Comparison of ENCODE assay signal across 8 cellular contexts in genomic region chr2:188293601-188294482, GRCh38. TPM values are rescaled to one million over a fixed set of nuclear protein-coding genes. Genes with fewer than 3 reads are reported as not detected.
DNase-seq lines count a peak whose midpoint lies in the region; ATAC-seq and TF ChIP-seq lines count a peak whose summit lies in the region.

No MANE protein-coding gene starts in this region.

- H3K27me3 ChIP-seq in H7 (ENCODE audit: control insufficient read depth, insufficient read depth, low read length), result no peaks in the 10 kb centered on the region
- H3K27me3 ChIP-seq in neural cell (ENCODE audit: insufficient read depth, low read depth, low read length), result peaks cover 32% of the 10 kb centered on the region

- no peak for TF ChIP-seq CTCF in neural cell (IDR thresholded peaks at IDR 0.05; ENCODE audit: poor library complexity, severe bottlenecking)

- H3F3A ChIP-seq in neural cell (ENCODE audit: insufficient read depth, low read length, poor library complexity, severe bottlenecking), result peaks cover 3% of the 10 kb centered on the region

- no peak for ATAC-seq in GM18520 (IDR thresholded peaks at IDR 0.05; ENCODE audit: unreplicated experiment)
- no peak for ATAC-seq in GM21423 (IDR thresholded peaks at IDR 0.05; ENCODE audit: unreplicated experiment)

- H3K9me3 ChIP-seq in neural cell (ENCODE audit: low read length), result no peaks in the 10 kb centered on the region

- H3K36me3 ChIP-seq in H7 (replicated peaks; ENCODE audit: control insufficient read depth, insufficient read depth, low read length) (no peaks in the 10 kb centered on the region), neural cell (ENCODE audit: insufficient read depth, low read length) (no peaks in the 10 kb centered on the region)

- no peak overlapping the region for H3K9ac ChIP-seq in neural cell (ENCODE audit: low read length)

- H2AFZ ChIP-seq in neural cell (ENCODE audit: low read depth, low read length), result no peak overlapping the region

- no peak for TF ChIP-seq EP300 in neural cell (conservative IDR thresholded peaks at IDR 0.05; ENCODE audit: poor library complexity, severe bottlenecking)

- H3K4me2 ChIP-seq in neural cell (ENCODE audit: low read length), result no peak overlapping the region

- no peak for TF ChIP-seq RAD21 in neural cell (conservative IDR thresholded peaks at IDR 0.05)

- H3K27ac ChIP-seq in neural cell (ENCODE audit: low read length), result no peak overlapping the region

- H3K4me3 ChIP-seq in H7 (ENCODE audit: insufficient read depth, low read depth, low read length), result peak overlapping the region; percentile 91
- peak overlapping the region; percentile 84 for H3K4me3 ChIP-seq in neural cell (ENCODE audit: low read length)

- no peaks in the 10 kb centered on the region for H3K9me2 ChIP-seq in neural cell (ENCODE audit: insufficient read depth, low read length)

- no peak for DNase-seq in H7
- DNase-seq in RPMI7951 (ENCODE audit: low read depth), result peak; percentile 87
- DNase-seq in fibroblast of peridontal ligament (ENCODE audit: extremely low read depth), result peak; percentile 87
- DNase-seq in NAMALWA (ENCODE audit: low spot score), result no peak
- no peak for DNase-seq in NOMO-1 (lab: John Stamatoyannopoulos, UW; ENCODE audit: unreplicated experiment in 2 of 2)

- no peaks in the 10 kb centered on the region for H4K20me1 ChIP-seq in neural cell (ENCODE audit: insufficient read depth)

- H3K79me2 ChIP-seq in neural cell (replicated peaks; ENCODE audit: insufficient read depth, low read length), result peaks cover 40% of the 10 kb centered on the region

TF ChIP-seq in neural cell, 6 proteins besides CTCF, POLR2A, EP300 and RAD21:
- TF ChIP-seq TAF1 (IDR thresholded peaks at IDR 0.05; ENCODE audit: low read depth), result no peak

RNA-seq across cellular contexts. Expression of gene GULP1, which starts 2.2 kb away (rescaled TPM):
- 49.4 and 63.8 TPM in 2 replicates for total RNA-seq in H7 (2014; rRNA removed; shearing (Covaris generic))
- 83.9 and 87.0 TPM in 2 replicates for total RNA-seq in RPMI7951 (2014; rRNA removed; shearing (Covaris generic))
- polyA plus RNA-seq in neural cell, result 4.9 and 10.2 TPM in 2 replicates
- polyA minus RNA-seq in neural cell, result 5.4 and 11.4 TPM in 2 replicates

Comparison
In these comparisons a context has a peak if more than half of its experiments do, and no peak if none do; other contexts are left out.
1. DNase-seq: peak in RPMI7951 (single experiment) and fibroblast of peridontal ligament (single experiment); none in H7 (single experiment), NAMALWA (single experiment) and NOMO-1 (0 of 2).